10 cellular contexts compared by ENCODE assay signal in the genomic region with DNA sequence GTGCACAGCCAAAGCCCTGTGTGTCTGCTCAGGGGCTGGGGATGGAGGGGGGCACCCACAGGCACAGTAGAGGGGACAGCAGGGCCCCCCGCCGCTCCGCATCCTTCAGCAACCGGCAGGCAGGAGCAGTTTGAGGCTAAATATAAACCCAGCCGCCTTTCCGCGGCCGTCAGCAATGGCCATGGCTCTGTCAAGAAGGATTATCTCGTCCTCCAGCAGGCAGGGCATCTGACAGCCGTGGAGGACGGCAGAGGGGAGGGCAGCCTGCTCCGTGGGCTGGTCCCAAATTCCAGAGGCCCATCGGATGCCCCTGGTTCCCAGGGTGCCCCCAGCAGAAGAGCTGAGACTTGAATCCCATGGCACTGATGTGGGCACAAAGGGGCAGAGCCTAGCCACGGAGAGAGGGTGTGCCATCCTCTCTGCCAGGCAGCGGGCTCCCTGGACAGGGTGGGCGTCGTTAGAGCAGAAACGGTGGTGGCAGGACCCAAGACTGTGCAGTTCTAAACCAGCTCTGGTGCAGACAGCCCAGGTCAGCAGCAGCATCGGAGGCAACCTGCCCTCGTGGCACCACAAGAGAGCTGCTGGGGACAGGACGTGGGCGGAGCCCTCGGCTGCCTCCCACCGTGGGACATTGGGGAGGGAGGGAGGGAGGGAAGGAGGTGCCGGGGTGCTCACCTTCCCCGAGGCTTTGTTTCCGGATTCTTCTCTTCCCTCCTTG.
A peak's percentile ranks its signal among the peaks of the same experiment; 100 is the strongest.
DNase-seq lines count a peak whose midpoint lies in the region; TF ChIP-seq lines count a peak whose summit lies in the region.
"Had no signal": no experiment of that assay in that cellular context is flagged by ENCODE, and none has a peak within 500 bp of the region (broad histone marks: within the 10 kb centered on the region; RNA-seq: fewer than 3 reads in every experiment).

No MANE protein-coding gene starts in this region.

- POLR2A ChIA-PET in activated CD4-positive, alpha-beta T cell treated with anti-CD3 and anti-CD28 coated beads, Interleukin-2, amount 10 ng/mL, durations not matched to agents 7 days and 5 days (lab: Charles Lee) = no interaction called here
- POLR2A ChIA-PET in MCF 10A (lab: Yijun Ruan, JAX) = no interaction called here

- peak; percentile 53 for DNase-seq in activated CD4-positive, alpha-beta T cell treated with anti-CD3 and anti-CD28 coated beads, Interleukin-2, amount 10 ng/mL, durations not matched to agents 7 days and 5 days
- no peak for DNase-seq in smooth muscle cell (lab: John Stamatoyannopoulos, UW; ENCODE audit: unreplicated experiment)
- DNase-seq in osteoblast (ENCODE audit: insufficient read length, low spot score, missing footprints) = no peak
- no peak for DNase-seq in NCI-H187 treated with DMSO at 0.1 percent for 48 hours (lab: John Stamatoyannopoulos, UW)
- DNase-seq in MCF 10A (ENCODE audit: unreplicated experiment) = no peak
- DNase-seq: glutamatergic neuron, KBM-7 had no signal

- H3K79me2 ChIP-seq in Loucy (ENCODE audit: insufficient read depth, low read length) (no peaks in the 10 kb centered on the region), smooth muscle cell (ENCODE audit: low read depth) (peaks cover 3% of the 10 kb centered on the region), osteoblast (ENCODE audit: insufficient read depth, low read length) (no peaks in the 10 kb centered on the region)

- H3K36me3 Mint-ChIP-seq in activated CD4-positive, alpha-beta T cell treated with anti-CD3 and anti-CD28 coated beads, Interleukin-2, amount 10 ng/mL, durations not matched to agents 7 days and 5 days (ENCODE audit: low read depth) = no peaks in the 10 kb centered on the region
- H3K36me3 Mint-ChIP-seq in dendritic cell treated with granulocyte-macrophage colony-stimulating factor and Interleukin-4, amounts not matched to agents 40 ng/mL and 50 ng/mL, for 4 days (ENCODE audit: low read depth) = no peaks in the 10 kb centered on the region
- no peaks in the 10 kb centered on the region for H3K36me3 Mint-ChIP-seq in MCF 10A (ENCODE audit: insufficient read depth, unreplicated experiment)

- 24% methylated on average over 20 of the region's 27 CpGs for WGBS in smooth muscle cell (ENCODE audit: low lambda C conversion rate)

- intact Hi-C loops in dendritic cell treated with granulocyte-macrophage colony-stimulating factor and Interleukin-4, amounts not matched to agents 40 ng/mL and 50 ng/mL, for 4 days (cut with micrococcal nuclease) = no loop called here
- intact Hi-C loops in MCF 10A (cut with micrococcal nuclease) = no loop called here

- H3K36me3 ChIP-seq in Loucy (ENCODE audit: insufficient read depth, low read length) = no peaks in the 10 kb centered on the region
- no peaks in the 10 kb centered on the region for H3K36me3 ChIP-seq in smooth muscle cell (ENCODE audit: low read depth)
- H3K36me3 ChIP-seq in osteoblast (ENCODE audit: insufficient read depth, low read length) = no peaks in the 10 kb centered on the region
- H3K36me3 ChIP-seq: breast epithelium had no signal

- H3K9me3 ChIP-seq in Loucy (ENCODE audit: insufficient read depth, low read depth, low read length) = no peaks in the 10 kb centered on the region
- H3K9me3 ChIP-seq in smooth muscle cell (replicated peaks; ENCODE audit: low read depth) = no peaks in the 10 kb centered on the region
- no peaks in the 10 kb centered on the region for H3K9me3 ChIP-seq in osteoblast (ENCODE audit: low read depth, low read length)
- H3K9me3 ChIP-seq: breast epithelium had no signal

- H3K4me3 ChIP-seq in Loucy (ENCODE audit: low read length, poor library complexity, severe bottlenecking) (peak overlapping the region; percentile 43), smooth muscle cell (no peak overlapping the region), osteoblast (ENCODE audit: insufficient read depth, low read length) (no peak overlapping the region)
- H3K4me3 ChIP-seq: breast epithelium had no signal

- no peaks in the 10 kb centered on the region for H3K27me3 ChIP-seq in Loucy (ENCODE audit: insufficient read depth, low read length, poor library complexity, severe bottlenecking)
- no peaks in the 10 kb centered on the region for H3K27me3 ChIP-seq in smooth muscle cell (ENCODE audit: low read depth)
- H3K27me3 ChIP-seq in osteoblast (ENCODE audit: insufficient read depth, low read length) = no peaks in the 10 kb centered on the region
- H3K27me3 ChIP-seq: breast epithelium had no signal

- no peak overlapping the region for H3K4me3 Mint-ChIP-seq in activated CD4-positive, alpha-beta T cell treated with anti-CD3 and anti-CD28 coated beads, Interleukin-2, amount 10 ng/mL, durations not matched to agents 7 days and 5 days
- H3K4me3 Mint-ChIP-seq in dendritic cell treated with granulocyte-macrophage colony-stimulating factor and Interleukin-4, amounts not matched to agents 40 ng/mL and 50 ng/mL, for 4 days = no peak overlapping the region
- no peak overlapping the region for H3K4me3 Mint-ChIP-seq in MCF 10A (ENCODE audit: unreplicated experiment)

- H3K27me3 Mint-ChIP-seq in activated CD4-positive, alpha-beta T cell treated with anti-CD3 and anti-CD28 coated beads, Interleukin-2, amount 10 ng/mL, durations not matched to agents 7 days and 5 days = no peaks in the 10 kb centered on the region
- peaks cover 45% of the 10 kb centered on the region for H3K27me3 Mint-ChIP-seq in dendritic cell treated with granulocyte-macrophage colony-stimulating factor and Interleukin-4, amounts not matched to agents 40 ng/mL and 50 ng/mL, for 4 days
- no peaks in the 10 kb centered on the region for H3K27me3 Mint-ChIP-seq in MCF 10A (ENCODE audit: insufficient read depth, unreplicated experiment)

- TF ChIP-seq CTCF in Loucy (conservative IDR thresholded peaks at IDR 0.05; ENCODE audit: low read length) = no peak
- no peak for TF ChIP-seq CTCF in smooth muscle cell (IDR thresholded peaks at IDR 0.05; ENCODE audit: borderline replicate concordance, insufficient read depth, poor library complexity, severe bottlenecking)
- no peak for TF ChIP-seq CTCF in osteoblast (IDR thresholded peaks at IDR 0.05; ENCODE audit: extremely low read depth, low read depth, low read length)
- TF ChIP-seq CTCF in MCF 10A (IDR thresholded peaks at IDR 0.05; ENCODE audit: unreplicated experiment) = no peak

- peaks cover 50% of the 10 kb centered on the region for H3K4me1 Mint-ChIP-seq in activated CD4-positive, alpha-beta T cell treated with anti-CD3 and anti-CD28 coated beads, Interleukin-2, amount 10 ng/mL, durations not matched to agents 7 days and 5 days
- peaks cover 64% of the 10 kb centered on the region for H3K4me1 Mint-ChIP-seq in dendritic cell treated with granulocyte-macrophage colony-stimulating factor and Interleukin-4, amounts not matched to agents 40 ng/mL and 50 ng/mL, for 4 days (ENCODE audit: low read depth)
- H3K4me1 Mint-ChIP-seq in MCF 10A (ENCODE audit: insufficient read depth, unreplicated experiment) = peaks cover 9% of the 10 kb centered on the region

- no TSS peak for BruUV-seq in MCF 10A (replicated peaks; lab: Mats Ljungman, UMichigan)

- H2AFZ ChIP-seq in Loucy (ENCODE audit: low read length) (no peak overlapping the region), smooth muscle cell (ENCODE audit: low read depth) (no peak overlapping the region), osteoblast (ENCODE audit: low read length) (no peak overlapping the region)

- H3K9me3 Mint-ChIP-seq in activated CD4-positive, alpha-beta T cell treated with anti-CD3 and anti-CD28 coated beads, Interleukin-2, amount 10 ng/mL, durations not matched to agents 7 days and 5 days = no peaks in the 10 kb centered on the region
- H3K9me3 Mint-ChIP-seq in dendritic cell treated with granulocyte-macrophage colony-stimulating factor and Interleukin-4, amounts not matched to agents 40 ng/mL and 50 ng/mL, for 4 days = no peaks in the 10 kb centered on the region
- no peaks in the 10 kb centered on the region for H3K9me3 Mint-ChIP-seq in MCF 10A (ENCODE audit: unreplicated experiment)

- H3F3A ChIP-seq in Loucy (ENCODE audit: low read depth) (peaks cover 12% of the 10 kb centered on the region; the same call in 1 of the 2 replicates), smooth muscle cell (ENCODE audit: low read depth) (peaks cover 8% of the 10 kb centered on the region)

- peak overlapping the region; percentile 76 for H3K9ac ChIP-seq in Loucy (ENCODE audit: low read depth, low read length, poor library complexity, severe bottlenecking)
- no peak overlapping the region for H3K9ac ChIP-seq in smooth muscle cell (ENCODE audit: low read depth)

- H3K27ac ChIP-seq in smooth muscle cell (ENCODE audit: low read depth) (no peak overlapping the region), osteoblast (ENCODE audit: low read depth, low read length) (no peak overlapping the region)

- CTCF ChIA-PET in activated CD4-positive, alpha-beta T cell treated with anti-CD3 and anti-CD28 coated beads, Interleukin-2, amount 10 ng/mL, durations not matched to agents 7 days and 5 days (lab: Charles Lee) = interaction anchor here (0.5 to 1.3 kb wide), 2 partner anchors 19 to 48 kb away, joined by 3 read pairs; no protein-coding TSS in a partner anchor
- CTCF ChIA-PET in MCF 10A (lab: Yijun Ruan, JAX) = no interaction called here

- H3K4me2 ChIP-seq in Loucy (ENCODE audit: low read depth, low read length, poor library complexity, severe bottlenecking) (peak overlapping the region; percentile 67), smooth muscle cell (peak overlapping the region; percentile 17), osteoblast (ENCODE audit: insufficient read depth, low read length) (no peak overlapping the region)

- H4K20me1 ChIP-seq in Loucy (ENCODE audit: insufficient read depth, low read length, poor library complexity, severe bottlenecking) = no peaks in the 10 kb centered on the region
- peaks cover 84% of the 10 kb centered on the region for H4K20me1 ChIP-seq in smooth muscle cell (ENCODE audit: low read depth)
- H4K20me1 ChIP-seq in osteoblast (ENCODE audit: insufficient read depth, low read length) = peaks cover 28% of the 10 kb centered on the region

- H3K4me1 ChIP-seq in Loucy (ENCODE audit: insufficient read depth, low read length, poor library complexity, severe bottlenecking) = peaks cover 86% of the 10 kb centered on the region
- H3K4me1 ChIP-seq in smooth muscle cell (ENCODE audit: low read depth) = peaks cover 38% of the 10 kb centered on the region
- peaks cover 9% of the 10 kb centered on the region for H3K4me1 ChIP-seq in osteoblast (ENCODE audit: insufficient read depth, low read length)

- H3K9me2 ChIP-seq in Loucy (replicated peaks; ENCODE audit: low read depth, low read length) = no peaks in the 10 kb centered on the region

- H3K27ac Mint-ChIP-seq in activated CD4-positive, alpha-beta T cell treated with anti-CD3 and anti-CD28 coated beads, Interleukin-2, amount 10 ng/mL, durations not matched to agents 7 days and 5 days = peak overlapping the region; percentile 80
- peak overlapping the region; percentile 32 for H3K27ac Mint-ChIP-seq in dendritic cell treated with granulocyte-macrophage colony-stimulating factor and Interleukin-4, amounts not matched to agents 40 ng/mL and 50 ng/mL, for 4 days
- no peak overlapping the region for H3K27ac Mint-ChIP-seq in MCF 10A (ENCODE audit: low read depth, unreplicated experiment)
